ENCODE assay signal across 8 cellular contexts in genomic region chr12:49705479-49706267, GRCh38. TPM values are rescaled to one million over a fixed set of nuclear protein-coding genes. Genes with fewer than 3 reads are reported as not detected.
DNase-seq lines count a peak whose midpoint lies in the region; ATAC-seq and TF ChIP-seq lines count a peak whose summit lies in the region.

No MANE protein-coding gene starts in this region.

- H2BK120ac ChIP-seq in IMR-90 (ENCODE audit: low read depth, low read length) = peak overlapping the region; percentile 53

- peak overlapping the region; percentile 44; the same call in 1 of the 2 replicates for H2BK20ac ChIP-seq in IMR-90 (ENCODE audit: low read depth, low read length)

- H3K9me1 ChIP-seq in IMR-90 (ENCODE audit: insufficient read depth, low read length) = peaks cover 17% of the 10 kb centered on the region

- H3K27me3 Mint-ChIP-seq in activated naive CD4-positive, alpha-beta T cell treated with anti-CD3 and anti-CD28 coated beads, Interleukin-2, amount 10 ng/mL, durations not matched to agents 7 days and 5 days = peaks cover 31% of the 10 kb centered on the region

- H4K20me1 ChIP-seq in DOHH2 (ENCODE audit: control insufficient read depth, insufficient read depth, low read depth, low read length) (no peaks in the 10 kb centered on the region), IMR-90 (ENCODE audit: insufficient read depth, low read length) (peaks cover 22% of the 10 kb centered on the region; the same call in 1 of the 2 replicates)

- H3K4ac ChIP-seq in IMR-90 (ENCODE audit: low read depth, low read length) = peak overlapping the region; percentile 89

- peak overlapping the region; percentile 53 for H4K91ac ChIP-seq in IMR-90 (ENCODE audit: insufficient read depth, low read depth, low read length)

- H3K9ac ChIP-seq in IMR-90 (ENCODE audit: low read depth, low read length) = peak overlapping the region; percentile 92

- H3K36me3 Mint-ChIP-seq in activated naive CD4-positive, alpha-beta T cell treated with anti-CD3 and anti-CD28 coated beads, Interleukin-2, amount 10 ng/mL, durations not matched to agents 7 days and 5 days = peaks cover 11% of the 10 kb centered on the region

- TF ChIP-seq CTCF in DOHH2 (IDR thresholded peaks at IDR 0.05; ENCODE audit: low read depth, low read length, poor library complexity, severe bottlenecking) (no peak), IMR-90 (conservative IDR thresholded peaks at IDR 0.05; ENCODE audit: low read depth, low read length) (no peak), right atrium auricular region (IDR thresholded peaks at IDR 0.05) (no peak)

- in situ Hi-C loops in IMR-90 (cut with MboI; ENCODE audit: low sequenced_read_pairs) = loop anchor here (5.0 kb wide), 1 partner anchor 63 kb away; no protein-coding TSS in a partner anchor

- H3K9me2 ChIP-seq in DOHH2 (replicated peaks; ENCODE audit: control insufficient read depth, low read length) = no peaks in the 10 kb centered on the region

- peak overlapping the region; percentile 39; the same call in 1 of the 2 replicates for H3K18ac ChIP-seq in IMR-90 (ENCODE audit: low read depth, low read length)

- peak overlapping the region; percentile 87 for H2AK5ac ChIP-seq in IMR-90 (ENCODE audit: low read depth, low read length)

- peak overlapping the region; percentile 73 for H3K4me2 ChIP-seq in DOHH2 (ENCODE audit: low read length)
- H3K4me2 ChIP-seq in IMR-90 (ENCODE audit: low read depth, low read length) = peak overlapping the region; percentile 76

- peak overlapping the region; percentile 88 for H3K14ac ChIP-seq in IMR-90 (replicated peaks; ENCODE audit: low read depth, low read length)

- H3K27ac Mint-ChIP-seq in activated naive CD4-positive, alpha-beta T cell treated with anti-CD3 and anti-CD28 coated beads, Interleukin-2, amount 10 ng/mL, durations not matched to agents 7 days and 5 days = no peak overlapping the region

- intact Hi-C loops in IMR-90 (cut with micrococcal nuclease) = loop anchor here (2.0 kb wide), 1 partner anchor 69 kb away; no protein-coding TSS in a partner anchor

- POLR2A ChIA-PET in IMR-90 (lab: Charles Lee; ENCODE audit: unreplicated experiment) = no interaction called here

- H4K8ac ChIP-seq in IMR-90 (ENCODE audit: low read depth in 2 of 2, low read length in 2 of 2) = peak overlapping the region; percentile 4 to 69; a peak in 1 of 4 replicates

- H3K9me3 Mint-ChIP-seq in activated naive CD4-positive, alpha-beta T cell treated with anti-CD3 and anti-CD28 coated beads, Interleukin-2, amount 10 ng/mL, durations not matched to agents 7 days and 5 days = no peaks in the 10 kb centered on the region

- dilution Hi-C loops in IMR-90 (cut with HindIII; ENCODE audit: low sequenced_read_pairs, unreplicated experiment) = no loop called here

- H2AK9ac ChIP-seq in IMR-90 (replicated peaks; ENCODE audit: low read depth, low read length, poor library complexity) = peak overlapping the region; percentile 84

- ATAC-seq in IMR-90 (ENCODE audit: low read depth) (peak; percentile 9; the same call in 1 of the 2 replicates), GM21723 (IDR thresholded peaks at IDR 0.05; ENCODE audit: unreplicated experiment) (no peak)

- BruUV-seq in IMR-90 (replicated peaks; lab: Mats Ljungman, UMichigan) = no TSS peak

- peak; percentile 84 for DNase-seq in IMR-90
- DNase-seq in activated naive CD4-positive, alpha-beta T cell treated with anti-CD3 and anti-CD28 coated beads, Interleukin-2, amount 10 ng/mL, durations not matched to agents 7 days and 5 days = peak; percentile 23
- peak; percentile 76 for DNase-seq in right atrium auricular region (ENCODE audit: low spot score)
- peak; percentile 16 for DNase-seq in putamen (ENCODE audit: low spot score)
- DNase-seq in NCI-H2227 (lab: John Stamatoyannopoulos, UW; ENCODE audit: unreplicated experiment) = no peak
- no peak for DNase-seq in NCI-H1694 treated with DMSO at 0.1 percent for 48 hours (lab: John Stamatoyannopoulos, UW)

- peak overlapping the region; percentile 82 for H2AFZ ChIP-seq in IMR-90 (replicated peaks; ENCODE audit: low read length, poor library complexity)

- H3K4me1 ChIP-seq in DOHH2 (ENCODE audit: control insufficient read depth, low read length) (peaks cover 70% of the 10 kb centered on the region), IMR-90 (ENCODE audit: control insufficient read depth, insufficient read depth, low read length) (peaks cover 25% of the 10 kb centered on the region), right atrium auricular region (peaks cover 0 to 44% of the 10 kb centered on the region in 2 donors)

- peak overlapping the region; percentile 69 for H2BK5ac ChIP-seq in IMR-90 (ENCODE audit: low read depth, low read length, poor library complexity, severe bottlenecking)

- 26% methylated on average over 6 of the region's 13 CpGs; no CpG with 5 or more reads in 1 of the 2 experiments for WGBS in IMR-90 (ENCODE audit: extremely low coverage in 2 of 2, insufficient read length in 1 of 2), 2 experiments

- H3K9me3 ChIP-seq in DOHH2 (ENCODE audit: control insufficient read depth, insufficient read depth, low read length) = no peaks in the 10 kb centered on the region
- H3K9me3 ChIP-seq in IMR-90 (ENCODE audit: control insufficient read depth, insufficient read depth, low read length) = no peaks in the 10 kb centered on the region
- no peaks in the 10 kb centered on the region for H3K9me3 ChIP-seq in right atrium auricular region

- H3K27ac ChIP-seq in DOHH2 (ENCODE audit: low read depth, low read length) (no peak overlapping the region), IMR-90 (ENCODE audit: insufficient read depth, low read length) (peak overlapping the region; percentile 92), right atrium auricular region (peak overlapping the region; percentile 93 to 95)

- H3K4me3 Mint-ChIP-seq in activated naive CD4-positive, alpha-beta T cell treated with anti-CD3 and anti-CD28 coated beads, Interleukin-2, amount 10 ng/mL, durations not matched to agents 7 days and 5 days = peak overlapping the region; percentile 92

- H2BK15ac ChIP-seq in IMR-90 (ENCODE audit: low read depth, low read length) = peak overlapping the region; percentile 67; the same call in 1 of the 3 replicates

- peaks cover 7% of the 10 kb centered on the region for H3K27me3 ChIP-seq in DOHH2 (ENCODE audit: control insufficient read depth, low read length)
- peaks cover 6% of the 10 kb centered on the region; the same call in 1 of the 2 replicates for H3K27me3 ChIP-seq in IMR-90 (ENCODE audit: control insufficient read depth, insufficient read depth, low read length)
- no peaks in the 10 kb centered on the region for H3K27me3 ChIP-seq in right atrium auricular region

- H3K4me3 ChIP-seq in DOHH2 (ENCODE audit: low read length) (peak overlapping the region; percentile 72), IMR-90 (ENCODE audit: insufficient read depth, low read depth, low read length) (peak overlapping the region; percentile 97), right atrium auricular region (peak overlapping the region; percentile 78 to 87)

- peaks cover 47% of the 10 kb centered on the region for H3K4me1 Mint-ChIP-seq in activated naive CD4-positive, alpha-beta T cell treated with anti-CD3 and anti-CD28 coated beads, Interleukin-2, amount 10 ng/mL, durations not matched to agents 7 days and 5 days

- H3F3A ChIP-seq in DOHH2 (ENCODE audit: control insufficient read depth, insufficient read depth) = peaks cover 20% of the 10 kb centered on the region

- H3K79me1 ChIP-seq in IMR-90 (ENCODE audit: low read depth in 1 of 2, low read length in 2 of 2) = peaks cover 10 to 46% of the 10 kb centered on the region in 2 experiments

- peak overlapping the region; percentile 11; the same call in 1 of the 2 replicates for H4K5ac ChIP-seq in IMR-90 (ENCODE audit: low read depth, low read length)

- peaks cover 47% of the 10 kb centered on the region for H3K79me2 ChIP-seq in DOHH2 (ENCODE audit: control insufficient read depth, low read length)

- H3K36me3 ChIP-seq in DOHH2 (ENCODE audit: control insufficient read depth, low read length) (no peaks in the 10 kb centered on the region), IMR-90 (ENCODE audit: control insufficient read depth, insufficient read depth, low read length) (no peaks in the 10 kb centered on the region), right atrium auricular region (no peaks in the 10 kb centered on the region)

- peak; percentile 71 for TF ChIP-seq POLR2A in IMR-90 (IDR thresholded peaks at IDR 0.05; ENCODE audit: low read depth, low read length)

- H3K56ac ChIP-seq in IMR-90 (ENCODE audit: extremely low read depth, insufficient read depth, low read length) = peak overlapping the region; percentile 45

- no peak; the same call in 1 of the 2 replicates for TF ChIP-seq RAD21 in IMR-90 (IDR thresholded peaks at IDR 0.05; ENCODE audit: low read length)

- CTCF ChIA-PET in IMR-90 (lab: Yijun Ruan, JAX) = interaction anchor here (0.6 to 3.6 kb wide), 6 partner anchors 23 to 83 kb away, joined by 3 to 13 read pairs (median 4); partner anchors contain the start of gene PRPF40B
- CTCF ChIA-PET in activated naive CD4-positive, alpha-beta T cell treated with anti-CD3 and anti-CD28 coated beads, Interleukin-2, amount 10 ng/mL, durations not matched to agents 7 days and 5 days (lab: Charles Lee) = interaction anchor here (0.8 to 14.0 kb wide), 16 partner anchors 12 to 133 kb away, joined by 3 to 370 read pairs (median 4); no protein-coding TSS in a partner anchor

- peak overlapping the region; percentile 92 for H3K23ac ChIP-seq in IMR-90 (ENCODE audit: low read depth, low read length)

TF ChIP-seq in IMR-90, 13 proteins besides CTCF, POLR2A, EP300 and RAD21:
- TF ChIP-seq FOS (IDR thresholded peaks at IDR 0.05; ENCODE audit: low read depth, low read length) (peak; percentile 55; the same call in 1 of the 2 replicates), NFE2L2 (IDR thresholded peaks at IDR 0.05; ENCODE audit: low read depth, low read length) (no peak)

RNA-seq across cellular contexts. Expression of gene FMNL3, which starts 1.5 kb away (rescaled TPM):
- 34.4 and 36.4 TPM in 2 replicates for total RNA-seq in IMR-90 (2012; rRNA removed)
- polyA plus RNA-seq in IMR-90 (2012; rRNA removed) = 13.2 and 16.3 TPM in 2 replicates
- polyA plus RNA-seq in IMR-90 (2012; cell fraction: cytosol; rRNA removed) = 7.6 TPM in 2 replicates
- 23.2 and 32.5 TPM in 2 replicates for polyA plus RNA-seq in IMR-90 (2012; cell fraction: nucleus; rRNA removed; ENCODE audit: low replicate concordance)
- total RNA-seq in right atrium auricular region = 10 to 100 TPM in 1 of 2 donors, 1 to 10 TPM in 1; 9.0 to 19.7 TPM

RNA-seq across cellular contexts. Expression of gene TMBIM6, which starts 35.7 kb away (rescaled TPM):
- 255 and 369 TPM in 2 replicates for total RNA-seq in IMR-90 (2012; rRNA removed)
- 267 and 285 TPM in 2 replicates for polyA plus RNA-seq in IMR-90 (2012; rRNA removed)
- 145 and 287 TPM in 2 replicates for polyA plus RNA-seq in IMR-90 (2012; cell fraction: cytosol; rRNA removed)
- polyA plus RNA-seq in IMR-90 (2012; cell fraction: nucleus; rRNA removed; ENCODE audit: low replicate concordance) = 57.9 and 235 TPM in 2 replicates
- 100 to 1,000 TPM; 196 to 248 TPM for total RNA-seq in right atrium auricular region

Comparison
In these comparisons a context has a peak if more than half of its experiments do, and no peak if none do; other contexts are left out.
1. DNase-seq: peak in IMR-90 (single experiment), activated naive CD4-positive, alpha-beta T cell treated with anti-CD3 and anti-CD28 coated beads, Interleukin-2, amount 10 ng/mL, durations not matched to agents 7 days and 5 days (single experiment), right atrium auricular region (single experiment) and putamen (single experiment); none in NCI-H2227 (single experiment) and NCI-H1694 treated with DMSO at 0.1 percent for 48 hours (single experiment).
2. Peak in every context shown above with its lines, with median percentiles within 50 percentile points of each other: H3K4me3 ChIP-seq.